ENCODE assay signal across 7 cellular contexts in genomic region chrX:39509157-39509556, GRCh38.
"Had no signal": no experiment of that assay in that cellular context is flagged by ENCODE, and none has a peak within 500 bp of the region (broad histone marks: within the 10 kb centered on the region; RNA-seq: fewer than 3 reads in every experiment).

No MANE protein-coding gene starts in this region.

- H3K4me2 ChIP-seq: GM23338 had no signal

- H3K27ac Mint-ChIP-seq: GM23338 had no signal

- ATAC-seq: GM23338, HCT116 had no signal

- H3K36me3 ChIP-seq: HAP-1 had no signal

- H3K9me3 ChIP-seq: HAP-1 had no signal

- H3K4me3 Mint-ChIP-seq: GM23338 had no signal

- FAIRE-seq: H1, H54, HTR-8/SVneo had no signal

- H3K4me1 ChIP-seq: HAP-1 had no signal

- H3K4me3 ChIP-seq: GM23338, HAP-1 had no signal

- H3K4me1 Mint-ChIP-seq: GM23338 had no signal

- H2AFZ ChIP-seq: GM23338 had no signal

- DNase-seq: IMR-90 had no signal
